Comparison of ENCODE assay signal across 11 cellular contexts in the genomic region with DNA sequence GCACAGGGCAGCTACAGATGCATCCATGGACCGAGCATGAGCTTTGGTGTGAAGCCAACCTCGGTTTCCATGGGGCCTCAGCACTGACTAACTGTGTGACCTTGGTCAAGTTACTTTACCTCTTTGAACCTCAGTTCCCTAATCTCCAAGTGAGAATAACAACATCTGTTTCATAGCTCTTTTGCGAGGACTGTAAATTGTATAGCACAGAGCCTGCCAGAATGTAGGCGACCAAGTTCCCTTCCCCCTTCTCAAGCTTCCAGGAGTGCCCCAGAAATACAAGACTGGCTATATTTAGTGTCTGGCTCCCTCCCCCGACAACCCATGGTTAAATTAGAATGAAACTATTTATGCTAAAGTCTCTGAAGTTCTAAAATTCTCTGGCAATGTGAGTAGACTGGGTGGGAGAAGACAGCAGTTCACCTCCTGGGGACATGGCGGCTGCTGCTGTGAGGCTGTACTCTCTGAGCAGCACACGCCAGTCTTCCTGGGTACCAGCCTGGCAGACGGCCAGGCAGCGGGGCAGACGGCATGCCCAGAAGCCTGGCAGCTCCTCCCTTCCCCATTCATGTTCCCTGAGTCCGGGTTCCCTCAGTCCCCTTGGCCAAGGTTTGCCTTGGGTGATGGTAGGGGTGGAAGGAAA. TPM values are rescaled to one million over a fixed set of nuclear protein-coding genes. Genes with fewer than 3 reads are reported as not detected.
DNase-seq lines count a peak whose midpoint lies in the region; ATAC-seq, FAIRE-seq and TF ChIP-seq lines count a peak whose summit lies in the region.
"Had no signal": no experiment of that assay in that cellular context is flagged by ENCODE, and none has a peak within 500 bp of the region (broad histone marks: within the 10 kb centered on the region; RNA-seq: fewer than 3 reads in every experiment).

No MANE protein-coding gene starts in this region.

- no peaks in the 10 kb centered on the region for H3K9me3 Mint-ChIP-seq in T-cell

- H3K27ac Mint-ChIP-seq in T-cell = no peak overlapping the region

- H3K4me3 ChIP-seq in bronchial epithelial cell (ENCODE audit: low read depth, low read length) = no peak overlapping the region

- H3K4me1 Mint-ChIP-seq in T-cell = peaks cover 0 to 3% (median 0%) of the 10 kb centered on the region in 3 donors
- H3K4me1 Mint-ChIP-seq: CD4-positive, CD25-positive, alpha-beta regulatory T cell had no signal

- H3K27me3 Mint-ChIP-seq in T-cell = no peaks in the 10 kb centered on the region

- DNase-seq in Ammon's horn (ENCODE audit: low spot score) (peak; percentile 71), MV-4-11 (lab: John Stamatoyannopoulos, UW) (peak; percentile 39), bronchial epithelial cell (ENCODE audit: low read depth) (no peak), middle frontal gyrus (ENCODE audit: extremely low spot score, low spot score) (peak; percentile 54), activated gamma-delta T cell treated with Interleukin-2 at 50 U/mL for 16 hours (no peak), T-cell (no peak)
- no peak for DNase-seq in activated CD8-positive, alpha-beta memory T cell treated with anti-CD3 and anti-CD28 coated beads, Interleukin-2, amount 50 U/mL, for 48 hours
- DNase-seq: CD4-positive, CD25-positive, alpha-beta regulatory T cell; cortex of kidney; stimulated activated naive CD4-positive, alpha-beta T cell had no signal

- no peak overlapping the region for H3K4me3 Mint-ChIP-seq in T-cell
- H3K4me3 Mint-ChIP-seq: CD4-positive, CD25-positive, alpha-beta regulatory T cell had no signal

- no peaks in the 10 kb centered on the region for H3K36me3 Mint-ChIP-seq in T-cell
- H3K36me3 Mint-ChIP-seq: CD4-positive, CD25-positive, alpha-beta regulatory T cell had no signal

- ATAC-seq in T-cell (replicated peaks in 1 of 4) = no peak
- no peak for ATAC-seq in HG03139 (IDR thresholded peaks at IDR 0.05; ENCODE audit: unreplicated experiment)

- TF ChIP-seq CTCF in bronchial epithelial cell (IDR thresholded peaks at IDR 0.05; ENCODE audit: insufficient read depth, low read length, severe bottlenecking) = no peak

- POLR2A ChIA-PET in T-cell (lab: Charles Lee) = interaction anchor here in 1 of 2 donors (0.6 kb wide), 1 partner anchor 65 kb away, joined by 3 read pairs; no protein-coding TSS in a partner anchor

- peak; percentile 70 for FAIRE-seq in bronchial epithelial cell (lab: Jason Lieb, UNC)

- CTCF ChIA-PET in T-cell (lab: Charles Lee) = no interaction called here

- H3K27me3 ChIP-seq in bronchial epithelial cell (ENCODE audit: control insufficient read depth, insufficient read depth, low read length) = no peaks in the 10 kb centered on the region

- H3K36me3 ChIP-seq in bronchial epithelial cell (ENCODE audit: control insufficient read depth, insufficient read depth, low read length) = no peaks in the 10 kb centered on the region

RNA-seq across cellular contexts. Expression of a gene that starts 22.0 kb away (rescaled TPM):
- total RNA-seq in bronchial epithelial cell = 244 and 363 TPM in 2 replicates
- 100 to 1,000 TPM; 143 to 193 (median 151) TPM for total RNA-seq in T-cell

Comparison
In these comparisons a context has a peak if more than half of its experiments do, and no peak if none do; other contexts are left out.
1. DNase-seq: peak in Ammon's horn (single experiment), MV-4-11 (single experiment) and middle frontal gyrus (single experiment); none in bronchial epithelial cell (single experiment), activated gamma-delta T cell treated with Interleukin-2 at 50 U/mL for 16 hours (single experiment), T-cell (0 of 34) and activated CD8-positive, alpha-beta memory T cell treated with anti-CD3 and anti-CD28 coated beads, Interleukin-2, amount 50 U/mL, for 48 hours (single experiment).